ENCODE assay signal across 40 cellular contexts in the genomic region with DNA sequence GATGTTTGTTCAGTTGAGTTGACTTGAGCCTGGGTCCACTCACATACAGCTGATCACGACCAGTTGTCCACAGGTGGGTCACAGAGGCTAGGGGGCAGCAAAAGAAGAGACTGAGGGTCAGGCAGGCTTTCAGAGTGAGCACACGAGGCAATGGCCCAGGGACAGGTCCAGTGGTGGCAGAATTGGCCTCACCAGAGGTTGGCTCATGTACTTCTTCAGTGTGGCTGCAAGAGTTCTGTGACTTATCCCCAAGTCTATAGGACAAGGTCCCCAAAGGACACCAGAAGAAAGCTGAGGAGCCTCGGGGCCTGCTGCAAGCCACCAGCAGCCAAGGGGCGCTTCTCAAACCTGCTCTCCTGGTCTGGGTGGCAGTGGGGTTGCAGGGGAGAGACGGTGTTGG.
"Had no signal": no experiment of that assay in that cellular context is flagged by ENCODE, and none has a peak within 500 bp of the region (broad histone marks: within the 10 kb centered on the region; RNA-seq: fewer than 3 reads in every experiment).

No MANE protein-coding gene starts in this region.

- FAIRE-seq: astrocyte had no signal

- H3K9me3 ChIP-seq: adrenal gland, ascending aorta, body of pancreas, breast epithelium had no signal

- H3K4me3 Mint-ChIP-seq: activated naive CD4-positive, alpha-beta T cell treated with anti-CD3 and anti-CD28 coated beads for 36 hours; activated naive CD4-positive, alpha-beta T cell treated with anti-CD3 and anti-CD28 coated beads, Interleukin-2, amount 10 ng/mL, durations not matched to agents 7 days and 5 days; activated naive CD4-positive, alpha-beta T cell treated with anti-CD3 and anti-CD28 coated beads, Interleukin-2, amount 50 U/mL, for 24 hours; activated naive CD8-positive, alpha-beta T cell; activated naive CD8-positive, alpha-beta T cell treated with anti-CD3 and anti-CD28 coated beads for 36 hours; activated naive CD8-positive, alpha-beta T cell treated with anti-CD3 and anti-CD28 coated beads, Interleukin-2, amount 10 ng/mL, durations not matched to agents 7 days and 5 days; activated naive CD8-positive, alpha-beta T cell treated with anti-CD3 and anti-CD28 coated beads, Interleukin-2, amount 50 U/mL, for 24 hours; activated T-cell treated with anti-CD3 and anti-CD28 coated beads, Interleukin-2, amount 50 U/mL, for 24 hours; activated T-cell treated with anti-CD3 and anti-CD28 coated beads, Interleukin-2, amount 50 U/mL, for 4 hours; activated T-cell treated with anti-CD3 and anti-CD28 coated beads, Interleukin-2, amount 50 U/mL, for 72 hours; activated T-helper 1 cell treated with anti-CD3 and anti-CD28 coated beads, Interleukin-12 subunit alpha, Interleukin-12 subunit beta, Interleukin-2, Interleukin-4 antibody, amounts not matched to agents 30 ng/mL and 10 ng/mL and 1 ng/mL, durations not matched to agents 14 hours and 24 hours and 36 hours; activated T-helper 17 cell treated with anti-CD3 and anti-CD28 coated beads, Interleukin-2, amount 50 U/mL, for 72 hours; brain; central memory CD8-positive, alpha-beta T cell had no signal

- H3K36me3 Mint-ChIP-seq: activated naive CD4-positive, alpha-beta T cell treated with anti-CD3 and anti-CD28 coated beads, Interleukin-2, amount 10 ng/mL, durations not matched to agents 7 days and 5 days; activated naive CD4-positive, alpha-beta T cell treated with anti-CD3 and anti-CD28 coated beads, Interleukin-2, amount 50 U/mL, for 24 hours; activated naive CD4-positive, alpha-beta T cell treated with anti-CD3 and anti-CD28 coated beads, Interleukin-2, amount 50 U/mL, for 72 hours; activated naive CD8-positive, alpha-beta T cell; activated naive CD8-positive, alpha-beta T cell treated with anti-CD3 and anti-CD28 coated beads for 36 hours; activated naive CD8-positive, alpha-beta T cell treated with anti-CD3 and anti-CD28 coated beads, Interleukin-2, amount 10 ng/mL, durations not matched to agents 7 days and 5 days; brain had no signal

- DNase-seq: activated effector memory CD4-positive, alpha-beta T cell treated with anti-CD3 and anti-CD28 coated beads, Interleukin-2, amount 50 U/mL, for 16 hours; activated effector memory CD4-positive, alpha-beta T cell treated with Interleukin-2 at 50 U/mL for 16 hours; activated gamma-delta T cell; activated gamma-delta T cell treated with Interleukin-2 at 50 U/mL for 16 hours; activated naive CD4-positive, alpha-beta T cell; activated naive CD4-positive, alpha-beta T cell treated with anti-CD3 and anti-CD28 coated beads for 36 hours; activated naive CD4-positive, alpha-beta T cell treated with anti-CD3 and anti-CD28 coated beads, Interleukin-2, amount 10 ng/mL, durations not matched to agents 7 days and 5 days; activated naive CD4-positive, alpha-beta T cell treated with anti-CD3 and anti-CD28 coated beads, Interleukin-2, amount 50 U/mL, for 16 hours; activated naive CD4-positive, alpha-beta T cell treated with Interleukin-2 at 50 U/mL for 16 hours; activated naive CD8-positive, alpha-beta T cell treated with anti-CD3 and anti-CD28 coated beads for 36 hours; activated naive CD8-positive, alpha-beta T cell treated with anti-CD3 and anti-CD28 coated beads, Interleukin-2, amount 10 ng/mL, durations not matched to agents 7 days and 5 days; activated naive CD8-positive, alpha-beta T cell treated with anti-CD3 and anti-CD28 coated beads, Interleukin-2, amount 50 U/mL, for 24 hours; activated T-cell treated with anti-CD3 and anti-CD28 coated beads for 4 hours; activated T-cell treated with anti-CD3 and anti-CD28 coated beads, Interleukin-2, amount 50 U/mL, for 1 hour; activated T-cell treated with anti-CD3 and anti-CD28 coated beads, Interleukin-2, amount 50 U/mL, for 24 hours; activated T-cell treated with anti-CD3 and anti-CD28 coated beads, Interleukin-2, amount 50 U/mL, for 4 hours; activated T-cell treated with anti-CD3 and anti-CD28 coated beads, Interleukin-2, amount 50 U/mL, for 48 hours; activated T-cell treated with anti-CD3 and anti-CD28 coated beads, Interleukin-2, amount 50 U/mL, for 72 hours; adrenal gland; amniotic stem cell; amygdala; anterior cingulate cortex; aorta; body of pancreas; brain microvascular endothelial cell; caudate nucleus; central memory CD4-positive, alpha-beta T cell; cerebellar nuclear complex had no signal

- H3K4me1 Mint-ChIP-seq: activated naive CD4-positive, alpha-beta T cell treated with anti-CD3 and anti-CD28 coated beads, Interleukin-2, amount 10 ng/mL, durations not matched to agents 7 days and 5 days; activated naive CD4-positive, alpha-beta T cell treated with anti-CD3 and anti-CD28 coated beads, Interleukin-2, amount 50 U/mL, for 24 hours; activated naive CD8-positive, alpha-beta T cell treated with anti-CD3 and anti-CD28 coated beads for 36 hours; activated naive CD8-positive, alpha-beta T cell treated with anti-CD3 and anti-CD28 coated beads, Interleukin-2, amount 10 ng/mL, durations not matched to agents 7 days and 5 days; activated naive CD8-positive, alpha-beta T cell treated with anti-CD3 and anti-CD28 coated beads, Interleukin-2, amount 50 U/mL, for 24 hours; activated T-helper 17 cell treated with anti-CD3 and anti-CD28 coated beads, Interleukin-2, amount 50 U/mL, for 72 hours; central memory CD8-positive, alpha-beta T cell had no signal

- ATAC-seq: activated naive CD4-positive, alpha-beta T cell treated with anti-CD3 and anti-CD28 coated beads, Interleukin-2, amount 50 U/mL, for 72 hours; activated naive CD8-positive, alpha-beta T cell treated with anti-CD3 and anti-CD28 coated beads, Interleukin-2, amount 50 U/mL, for 24 hours; activated T-cell treated with anti-CD3 and anti-CD28 coated beads, Interleukin-2, amount 50 U/mL, for 4 hours; activated T-cell treated with anti-CD3 and anti-CD28 coated beads, Interleukin-2, amount 50 U/mL, for 72 hours; activated T-helper 17 cell treated with anti-CD3 and anti-CD28 coated beads, Interleukin-2, amount 50 U/mL, for 72 hours; body of pancreas had no signal

- H3K27ac Mint-ChIP-seq: activated naive CD4-positive, alpha-beta T cell treated with anti-CD3 and anti-CD28 coated beads for 36 hours; activated naive CD4-positive, alpha-beta T cell treated with anti-CD3 and anti-CD28 coated beads, Interleukin-2, amount 10 ng/mL, durations not matched to agents 7 days and 5 days; activated naive CD4-positive, alpha-beta T cell treated with anti-CD3 and anti-CD28 coated beads, Interleukin-2, amount 50 U/mL, for 24 hours; activated naive CD4-positive, alpha-beta T cell treated with anti-CD3 and anti-CD28 coated beads, Interleukin-2, amount 50 U/mL, for 72 hours; activated naive CD8-positive, alpha-beta T cell; activated naive CD8-positive, alpha-beta T cell treated with anti-CD3 and anti-CD28 coated beads for 36 hours; activated naive CD8-positive, alpha-beta T cell treated with anti-CD3 and anti-CD28 coated beads, Interleukin-2, amount 10 ng/mL, durations not matched to agents 7 days and 5 days; activated naive CD8-positive, alpha-beta T cell treated with anti-CD3 and anti-CD28 coated beads, Interleukin-2, amount 50 U/mL, for 24 hours; activated T-cell treated with anti-CD3 and anti-CD28 coated beads, Interleukin-2, amount 50 U/mL, for 24 hours; activated T-cell treated with anti-CD3 and anti-CD28 coated beads, Interleukin-2, amount 50 U/mL, for 72 hours; activated T-helper 1 cell treated with anti-CD3 and anti-CD28 coated beads, Interleukin-12 subunit alpha, Interleukin-12 subunit beta, Interleukin-2, Interleukin-4 antibody, amounts not matched to agents 30 ng/mL and 10 ng/mL and 1 ng/mL, durations not matched to agents 14 hours and 24 hours and 36 hours; activated T-helper 17 cell treated with anti-CD3 and anti-CD28 coated beads, Interleukin-2, amount 50 U/mL, for 72 hours; activated T-helper 2 cell treated with anti-CD3 and anti-CD28 coated beads, Interferon-gamma antibody, Interleukin-2, Interleukin-4, amounts not matched to agents 10 μg/mL and 5 μg/mL and 100 μg/mL, durations not matched to agents 14 hours and 24 hours and 36 hours had no signal

- H3K4me3 ChIP-seq: adrenal gland, ascending aorta, body of pancreas, breast epithelium, cardiac muscle cell had no signal

- H3K4me1 ChIP-seq: adrenal gland, ascending aorta, body of pancreas, breast epithelium had no signal

- H3K9me3 Mint-ChIP-seq: activated naive CD4-positive, alpha-beta T cell treated with anti-CD3 and anti-CD28 coated beads for 36 hours; activated naive CD4-positive, alpha-beta T cell treated with anti-CD3 and anti-CD28 coated beads, Interleukin-2, amount 10 ng/mL, durations not matched to agents 7 days and 5 days; activated naive CD4-positive, alpha-beta T cell treated with anti-CD3 and anti-CD28 coated beads, Interleukin-2, amount 50 U/mL, for 24 hours; activated naive CD4-positive, alpha-beta T cell treated with anti-CD3 and anti-CD28 coated beads, Interleukin-2, amount 50 U/mL, for 72 hours; activated naive CD8-positive, alpha-beta T cell treated with anti-CD3 and anti-CD28 coated beads for 36 hours; activated naive CD8-positive, alpha-beta T cell treated with anti-CD3 and anti-CD28 coated beads, Interleukin-2, amount 10 ng/mL, durations not matched to agents 7 days and 5 days; activated naive CD8-positive, alpha-beta T cell treated with anti-CD3 and anti-CD28 coated beads, Interleukin-2, amount 50 U/mL, for 24 hours; activated T-cell treated with anti-CD3 and anti-CD28 coated beads, Interleukin-2, amount 50 U/mL, for 24 hours; activated T-cell treated with anti-CD3 and anti-CD28 coated beads, Interleukin-2, amount 50 U/mL, for 4 hours; activated T-cell treated with anti-CD3 and anti-CD28 coated beads, Interleukin-2, amount 50 U/mL, for 72 hours; activated T-helper 1 cell treated with anti-CD3 and anti-CD28 coated beads, Interleukin-12 subunit alpha, Interleukin-12 subunit beta, Interleukin-2, Interleukin-4 antibody, amounts not matched to agents 30 ng/mL and 10 ng/mL and 1 ng/mL, durations not matched to agents 14 hours and 24 hours and 36 hours; activated T-helper 17 cell treated with anti-CD3 and anti-CD28 coated beads, Interleukin-2, amount 50 U/mL, for 72 hours; activated T-helper 2 cell treated with anti-CD3 and anti-CD28 coated beads, Interferon-gamma antibody, Interleukin-2, Interleukin-4, amounts not matched to agents 10 μg/mL and 5 μg/mL and 100 μg/mL, durations not matched to agents 14 hours and 24 hours and 36 hours; central memory CD8-positive, alpha-beta T cell had no signal

- H3K27me3 Mint-ChIP-seq: activated naive CD4-positive, alpha-beta T cell treated with anti-CD3 and anti-CD28 coated beads, Interleukin-2, amount 50 U/mL, for 24 hours; activated naive CD8-positive, alpha-beta T cell treated with anti-CD3 and anti-CD28 coated beads for 36 hours had no signal

- H3K27ac ChIP-seq: adrenal gland, ascending aorta, body of pancreas, brain microvascular endothelial cell, breast epithelium, cardiac muscle cell had no signal

- H3K27me3 ChIP-seq: adrenal gland, ascending aorta, body of pancreas, breast epithelium, cardiac muscle cell had no signal

- H3K36me3 ChIP-seq: adrenal gland, ascending aorta, brain microvascular endothelial cell, breast epithelium, cardiac muscle cell had no signal
